In genomic region chr6:149405823-149406765, GRCh38 we compare ENCODE assay signal across 11 cellular contexts. TPM values are rescaled to one million over a fixed set of nuclear protein-coding genes. Genes with fewer than 3 reads are reported as not detected.
A peak's percentile ranks its signal among the peaks of the same experiment; 100 is the strongest.
DNase-seq lines count a peak whose midpoint lies in the region; ATAC-seq and TF ChIP-seq lines count a peak whose summit lies in the region.
"Had no signal": no experiment of that assay in that cellular context is flagged by ENCODE, and none has a peak within 500 bp of the region (broad histone marks: within the 10 kb centered on the region; RNA-seq: fewer than 3 reads in every experiment).

No MANE protein-coding gene starts in this region.

- ATAC-seq in lower lobe of right lung = peak; percentile 50 to 70

- intact Hi-C loops in lower lobe of right lung (cut with DNase I) = no loop called here

- no peaks in the 10 kb centered on the region for H3K4me1 ChIP-seq in lower lobe of right lung

- no peaks in the 10 kb centered on the region for H3K9me3 ChIP-seq in lower lobe of right lung
- no peaks in the 10 kb centered on the region for H3K9me3 ChIP-seq in MG63

- TF ChIP-seq CTCF in NB4 (IDR thresholded peaks at IDR 0.05; ENCODE audit: low read depth, low read length) (no peak), astrocyte of the spinal cord (IDR thresholded peaks at IDR 0.05; ENCODE audit: low read depth, low read length) (no peak), lower lobe of right lung (IDR thresholded peaks at IDR 0.05) (no peak)

- TF ChIP-seq POLR2A in NB4 (IDR thresholded peaks at IDR 0.05; ENCODE audit: extremely low read depth, insufficient read length) = no peak

- H3K27me3 ChIP-seq in lower lobe of right lung (ENCODE audit: low read depth) (no peaks in the 10 kb centered on the region), MG63 (no peaks in the 10 kb centered on the region)

- no peak overlapping the region for H3K4me3 ChIP-seq in NB4 (ENCODE audit: low read depth, low read length)
- no peak overlapping the region for H3K4me3 ChIP-seq in astrocyte of the spinal cord (ENCODE audit: low read depth, low read length)
- H3K4me3 ChIP-seq in lower lobe of right lung = no peak overlapping the region
- no peak overlapping the region for H3K4me3 ChIP-seq in MG63

- H3K27ac ChIP-seq in lower lobe of right lung = no peak overlapping the region

- in situ Hi-C loops in astrocyte of the spinal cord (cut with HindIII; ENCODE audit: low sequenced_read_pairs) = loop anchor here (25.0 kb wide), 1 partner anchor 106 kb away; no protein-coding TSS in a partner anchor

- DNase-seq in GF-D8 (lab: John Stamatoyannopoulos, UW) = peak; percentile 23
- peak; percentile 79 for DNase-seq in NB4 (ENCODE audit: low read depth)
- DNase-seq in astrocyte of the spinal cord (ENCODE audit: low read depth, low spot score) = peak; percentile 18
- DNase-seq in lower lobe of right lung = no peak
- DNase-seq in MG63 = no peak
- DNase-seq in activated CD4-positive, CD25-positive, alpha-beta regulatory T cell (lab: John Stamatoyannopoulos, UW) = no peak
- no peak for DNase-seq in NCI-H1105 treated with DMSO at 0.1 percent for 48 hours (lab: John Stamatoyannopoulos, UW)
- no peak for DNase-seq in T-helper 9 cell
- DNase-seq: MM.1S had no signal

- H3K36me3 ChIP-seq in lower lobe of right lung = peaks cover 32% of the 10 kb centered on the region
- peaks cover 43% of the 10 kb centered on the region for H3K36me3 ChIP-seq in MG63

RNA-seq across cellular contexts. Expression of gene SUMO4, which starts 6.0 kb away (rescaled TPM):
- 2.0 TPM for total RNA-seq in lower lobe of right lung
- total RNA-seq in MG63 (2014; rRNA removed; shearing (Covaris generic); ENCODE audit: low replicate concordance) = 8.4 TPM in 1 of 2 replicates, not detected in the other
- total RNA-seq: G401, kidney epithelial cell had no signal

Comparison
In these comparisons a context has a peak if more than half of its experiments do, and no peak if none do; other contexts are left out.
1. DNase-seq: peak in GF-D8 (single experiment), NB4 (single experiment) and astrocyte of the spinal cord (single experiment); none in lower lobe of right lung (single experiment), MG63 (single experiment), activated CD4-positive, CD25-positive, alpha-beta regulatory T cell (0 of 4), NCI-H1105 treated with DMSO at 0.1 percent for 48 hours (single experiment) and T-helper 9 cell (single experiment).